1 cellular context compared by ENCODE assay signal in genomic region chr19:19361075-19361594, GRCh38.
TF ChIP-seq lines count a peak whose summit lies in the region.

No MANE protein-coding gene starts in this region.

TF ChIP-seq in H1, 55 proteins besides CTCF, POLR2A, EP300 and RAD21:
- TF ChIP-seq TAF1 (IDR thresholded peaks at IDR 0.05; ENCODE audit: low read depth, low read length) (0 out of 2 replicates have a peak, but pooled peaks have one; percentile 26), MAX (IDR thresholded peaks at IDR 0.05) (peak; percentile 93), YY1 (IDR thresholded peaks at IDR 0.05; ENCODE audit: low read depth, low read length) (no peak), SRF (IDR thresholded peaks at IDR 0.05; ENCODE audit: low read depth, low read length) (peak; percentile 91), E2F6 (IDR thresholded peaks at IDR 0.05) (peak; percentile 66), RXRA (IDR thresholded peaks at IDR 0.05; ENCODE audit: insufficient read depth, low read depth, low read length) (0 out of 2 replicates have a peak, but pooled peaks have one; percentile 46), SP4 (IDR thresholded peaks at IDR 0.05; ENCODE audit: low read length) (no peak), SIN3A (conservative IDR thresholded peaks at IDR 0.05 in 1 of 2, IDR thresholded peaks at IDR 0.05 in 1 of 2; ENCODE audit: low read depth in 1 of 2, low read length in 2 of 2) (0 out of 4 replicates have a peak, but pooled peaks of 1 of the 2 experiments have one; percentile 45), USF2 (IDR thresholded peaks at IDR 0.05; ENCODE audit: low read length) (peak; percentile 43; the same call in 1 of the 2 replicates)
